ENCODE assay signal across 7 cellular contexts in genomic region chr7:82364048-82364447, GRCh38.
"Had no signal": no experiment of that assay in that cellular context is flagged by ENCODE, and none has a peak within 500 bp of the region (broad histone marks: within the 10 kb centered on the region; RNA-seq: fewer than 3 reads in every experiment).

No MANE protein-coding gene starts in this region.

- H3K4me3 ChIP-seq: GM23248, HAP-1 had no signal

- DNase-seq: GM23248, GOT3, H7, HFFc6, IMR-90 had no signal

- H3K27ac ChIP-seq: GM23248 had no signal

- H3K9ac ChIP-seq: GM23248 had no signal

- H3K9me3 ChIP-seq: HAP-1 had no signal

- H3K36me3 ChIP-seq: HAP-1 had no signal

- H2AFZ ChIP-seq: GM23248 had no signal

- ATAC-seq: HCT116 had no signal
